In genomic region chr14:105162374-105162979, GRCh38 we compare ENCODE assay signal across 11 cellular contexts. TPM values are rescaled to one million over a fixed set of nuclear protein-coding genes. Genes with fewer than 3 reads are reported as not detected.
DNase-seq lines count a peak whose midpoint lies in the region; ATAC-seq and TF ChIP-seq lines count a peak whose summit lies in the region.
"Had no signal": no experiment of that assay in that cellular context is flagged by ENCODE, and none has a peak within 500 bp of the region (broad histone marks: within the 10 kb centered on the region; RNA-seq: fewer than 3 reads in every experiment).

No MANE protein-coding gene starts in this region.

- H3K4me1 Mint-ChIP-seq in activated CD8-positive, alpha-beta T cell treated with anti-CD3 and anti-CD28 coated beads, Interleukin-2, amount 10 ng/mL, durations not matched to agents 7 days and 5 days (ENCODE audit: low read depth) = no peaks in the 10 kb centered on the region
- H3K4me1 Mint-ChIP-seq in activated CD8-positive, alpha-beta T cell treated with anti-CD3 and anti-CD28 coated beads for 36 hours (ENCODE audit: low read depth) = no peaks in the 10 kb centered on the region
- H3K4me1 Mint-ChIP-seq in stimulated activated naive B cell treated with anti-CD40 and anti-IgM and Interleukin-4, amounts not matched to agents 10 μg/mL and 1 μg/mL and 100 μg/mL, for 72 hours = peaks cover 7 to 12% of the 10 kb centered on the region in 2 donors
- H3K4me1 Mint-ChIP-seq in T-helper 2 cell treated with Interferon-gamma antibody and Interleukin-4, amounts not matched to agents 5 μg/mL and 100 μg/mL, for 36 hours (ENCODE audit: low read depth) = no peaks in the 10 kb centered on the region
- no peaks in the 10 kb centered on the region for H3K4me1 Mint-ChIP-seq in CD4-positive, alpha-beta T cell (ENCODE audit: low read depth)
- H3K4me1 Mint-ChIP-seq: activated naive CD4-positive, alpha-beta T cell treated with anti-CD3 and anti-CD28 coated beads, Interleukin-2, amount 50 U/mL, for 24 hours had no signal

- no peaks in the 10 kb centered on the region for H3K9me3 ChIP-seq in CD4-positive, alpha-beta T cell (ENCODE audit: control insufficient read depth, low read length)
- H3K9me3 ChIP-seq: thyroid gland had no signal

- peaks cover 8% of the 10 kb centered on the region for H3K27me3 Mint-ChIP-seq in activated CD8-positive, alpha-beta T cell treated with anti-CD3 and anti-CD28 coated beads, Interleukin-2, amount 10 ng/mL, durations not matched to agents 7 days and 5 days (ENCODE audit: low read depth)
- H3K27me3 Mint-ChIP-seq in activated CD8-positive, alpha-beta T cell treated with anti-CD3 and anti-CD28 coated beads for 36 hours = peaks cover 10% of the 10 kb centered on the region
- peaks cover 10 to 35% of the 10 kb centered on the region in 2 donors for H3K27me3 Mint-ChIP-seq in stimulated activated naive B cell treated with anti-CD40 and anti-IgM and Interleukin-4, amounts not matched to agents 10 μg/mL and 1 μg/mL and 100 μg/mL, for 72 hours
- H3K27me3 Mint-ChIP-seq in T-helper 2 cell treated with Interferon-gamma antibody and Interleukin-4, amounts not matched to agents 5 μg/mL and 100 μg/mL, for 36 hours (ENCODE audit: low read depth) = peaks cover 11% of the 10 kb centered on the region
- peaks cover 13% of the 10 kb centered on the region for H3K27me3 Mint-ChIP-seq in CD4-positive, alpha-beta T cell

- no peaks in the 10 kb centered on the region for H3K36me3 Mint-ChIP-seq in activated CD8-positive, alpha-beta T cell treated with anti-CD3 and anti-CD28 coated beads, Interleukin-2, amount 10 ng/mL, durations not matched to agents 7 days and 5 days (ENCODE audit: low read depth)
- H3K36me3 Mint-ChIP-seq in activated CD8-positive, alpha-beta T cell treated with anti-CD3 and anti-CD28 coated beads for 36 hours (ENCODE audit: low read depth) = no peaks in the 10 kb centered on the region
- H3K36me3 Mint-ChIP-seq in stimulated activated naive B cell treated with anti-CD40 and anti-IgM and Interleukin-4, amounts not matched to agents 10 μg/mL and 1 μg/mL and 100 μg/mL, for 72 hours = no peaks in the 10 kb centered on the region
- H3K36me3 Mint-ChIP-seq in T-helper 2 cell treated with Interferon-gamma antibody and Interleukin-4, amounts not matched to agents 5 μg/mL and 100 μg/mL, for 36 hours (ENCODE audit: low read depth) = no peaks in the 10 kb centered on the region
- no peaks in the 10 kb centered on the region for H3K36me3 Mint-ChIP-seq in CD4-positive, alpha-beta T cell (ENCODE audit: low read depth)
- H3K36me3 Mint-ChIP-seq: activated naive CD4-positive, alpha-beta T cell treated with anti-CD3 and anti-CD28 coated beads, Interleukin-2, amount 50 U/mL, for 24 hours had no signal

- no peak overlapping the region for H3K27ac Mint-ChIP-seq in activated CD8-positive, alpha-beta T cell treated with anti-CD3 and anti-CD28 coated beads, Interleukin-2, amount 10 ng/mL, durations not matched to agents 7 days and 5 days
- no peak overlapping the region for H3K27ac Mint-ChIP-seq in activated CD8-positive, alpha-beta T cell treated with anti-CD3 and anti-CD28 coated beads for 36 hours
- H3K27ac Mint-ChIP-seq in stimulated activated naive B cell treated with anti-CD40 and anti-IgM and Interleukin-4, amounts not matched to agents 10 μg/mL and 1 μg/mL and 100 μg/mL, for 72 hours = no peak overlapping the region
- no peak overlapping the region for H3K27ac Mint-ChIP-seq in T-helper 2 cell treated with Interferon-gamma antibody and Interleukin-4, amounts not matched to agents 5 μg/mL and 100 μg/mL, for 36 hours
- H3K27ac Mint-ChIP-seq in CD4-positive, alpha-beta T cell = no peak overlapping the region
- H3K27ac Mint-ChIP-seq: activated naive CD4-positive, alpha-beta T cell treated with anti-CD3 and anti-CD28 coated beads, Interleukin-2, amount 50 U/mL, for 24 hours had no signal

- TF ChIP-seq CTCF in activated CD8-positive, alpha-beta T cell treated with anti-CD3 and anti-CD28 coated beads for 36 hours (IDR thresholded peaks at IDR 0.05) = no peak
- TF ChIP-seq CTCF in CD4-positive, alpha-beta T cell (IDR thresholded peaks at IDR 0.05) = no peak

- POLR2A ChIA-PET in activated CD8-positive, alpha-beta T cell treated with anti-CD3 and anti-CD28 coated beads, Interleukin-2, amount 10 ng/mL, durations not matched to agents 7 days and 5 days (lab: Charles Lee) = no interaction called here
- POLR2A ChIA-PET in activated CD8-positive, alpha-beta T cell treated with anti-CD3 and anti-CD28 coated beads for 36 hours (lab: Charles Lee) = no interaction called here
- POLR2A ChIA-PET in CD4-positive, alpha-beta T cell (lab: Charles Lee) = no interaction called here

- H3K9me3 Mint-ChIP-seq in activated CD8-positive, alpha-beta T cell treated with anti-CD3 and anti-CD28 coated beads, Interleukin-2, amount 10 ng/mL, durations not matched to agents 7 days and 5 days (ENCODE audit: insufficient read depth) = no peaks in the 10 kb centered on the region
- no peaks in the 10 kb centered on the region for H3K9me3 Mint-ChIP-seq in activated CD8-positive, alpha-beta T cell treated with anti-CD3 and anti-CD28 coated beads for 36 hours
- peaks cover under 1% of the 10 kb centered on the region in 2 donors for H3K9me3 Mint-ChIP-seq in stimulated activated naive B cell treated with anti-CD40 and anti-IgM and Interleukin-4, amounts not matched to agents 10 μg/mL and 1 μg/mL and 100 μg/mL, for 72 hours
- no peaks in the 10 kb centered on the region for H3K9me3 Mint-ChIP-seq in T-helper 2 cell treated with Interferon-gamma antibody and Interleukin-4, amounts not matched to agents 5 μg/mL and 100 μg/mL, for 36 hours
- no peaks in the 10 kb centered on the region for H3K9me3 Mint-ChIP-seq in CD4-positive, alpha-beta T cell
- H3K9me3 Mint-ChIP-seq: activated naive CD4-positive, alpha-beta T cell treated with anti-CD3 and anti-CD28 coated beads, Interleukin-2, amount 50 U/mL, for 24 hours had no signal

- no peak overlapping the region for H3K4me3 Mint-ChIP-seq in activated CD8-positive, alpha-beta T cell treated with anti-CD3 and anti-CD28 coated beads, Interleukin-2, amount 10 ng/mL, durations not matched to agents 7 days and 5 days
- H3K4me3 Mint-ChIP-seq in activated CD8-positive, alpha-beta T cell treated with anti-CD3 and anti-CD28 coated beads for 36 hours = no peak overlapping the region
- no peak overlapping the region for H3K4me3 Mint-ChIP-seq in stimulated activated naive B cell treated with anti-CD40 and anti-IgM and Interleukin-4, amounts not matched to agents 10 μg/mL and 1 μg/mL and 100 μg/mL, for 72 hours
- no peak overlapping the region for H3K4me3 Mint-ChIP-seq in T-helper 2 cell treated with Interferon-gamma antibody and Interleukin-4, amounts not matched to agents 5 μg/mL and 100 μg/mL, for 36 hours
- H3K4me3 Mint-ChIP-seq in CD4-positive, alpha-beta T cell = no peak overlapping the region
- H3K4me3 Mint-ChIP-seq: activated naive CD4-positive, alpha-beta T cell treated with anti-CD3 and anti-CD28 coated beads, Interleukin-2, amount 50 U/mL, for 24 hours had no signal

- CTCF ChIA-PET in activated CD8-positive, alpha-beta T cell treated with anti-CD3 and anti-CD28 coated beads, Interleukin-2, amount 10 ng/mL, durations not matched to agents 7 days and 5 days (lab: Charles Lee) = no interaction called here
- CTCF ChIA-PET in activated CD8-positive, alpha-beta T cell treated with anti-CD3 and anti-CD28 coated beads for 36 hours (lab: Charles Lee) = no interaction called here
- CTCF ChIA-PET in CD4-positive, alpha-beta T cell (lab: Charles Lee) = no interaction called here

- H3K27me3 ChIP-seq in CD4-positive, alpha-beta T cell (ENCODE audit: control insufficient read depth, insufficient read depth, low read length) = peaks cover 10% of the 10 kb centered on the region
- H3K27me3 ChIP-seq: thyroid gland had no signal

- H3K27ac ChIP-seq in CD4-positive, alpha-beta T cell (ENCODE audit: low read depth, low read length) = no peak overlapping the region
- H3K27ac ChIP-seq: thyroid gland had no signal

- intact Hi-C loops in activated CD8-positive, alpha-beta T cell treated with anti-CD3 and anti-CD28 coated beads for 36 hours (cut with micrococcal nuclease) = no loop called here
- intact Hi-C loops in CD4-positive, alpha-beta T cell (cut with DNase I, micrococcal nuclease) = no loop called here

- DNase-seq in activated CD8-positive, alpha-beta T cell treated with anti-CD3 and anti-CD28 coated beads, Interleukin-2, amount 10 ng/mL, durations not matched to agents 7 days and 5 days = peak; percentile 39
- no peak for DNase-seq in activated CD8-positive, alpha-beta T cell treated with anti-CD3 and anti-CD28 coated beads for 36 hours
- DNase-seq in NCI-H69 (lab: John Stamatoyannopoulos, UW) (peak; percentile 40), iris pigment epithelial cell (ENCODE audit: low read depth) (peak; percentile 23)
- DNase-seq in stimulated activated naive B cell treated with anti-CD40 and anti-IgM and Interleukin-4, amounts not matched to agents 10 μg/mL and 1 μg/mL and 100 μg/mL, for 72 hours = peak; percentile 20
- no peak for DNase-seq in T-helper 2 cell treated with Interferon-gamma antibody and Interleukin-4, amounts not matched to agents 5 μg/mL and 100 μg/mL, for 36 hours (ENCODE audit: low spot score)
- DNase-seq in CD4-positive, alpha-beta T cell = no peak
- DNase-seq: activated CD4-positive, alpha-beta T cell treated with anti-CD3 and anti-CD28 coated beads, Interleukin-2, amount 50 U/mL, for 1 hour; thyroid gland had no signal

- peak; percentile 35 for ATAC-seq in activated CD8-positive, alpha-beta T cell treated with anti-CD3 and anti-CD28 coated beads, Interleukin-2, amount 10 ng/mL, durations not matched to agents 7 days and 5 days
- ATAC-seq in activated CD8-positive, alpha-beta T cell treated with anti-CD3 and anti-CD28 coated beads for 36 hours = no peak
- peak in 1 of 2 donors; percentile 16 for ATAC-seq in stimulated activated naive B cell treated with anti-CD40 and anti-IgM and Interleukin-4, amounts not matched to agents 10 μg/mL and 1 μg/mL and 100 μg/mL, for 72 hours (replicated peaks)
- ATAC-seq in HG03095 (IDR thresholded peaks at IDR 0.05; ENCODE audit: unreplicated experiment) = no peak
- ATAC-seq in CD4-positive, alpha-beta T cell (ENCODE audit: poor library complexity) = no peak

RNA-seq across cellular contexts. Expression of gene JAG2, which starts 6.1 kb away (rescaled TPM):
- total RNA-seq in activated CD8-positive, alpha-beta T cell treated with anti-CD3 and anti-CD28 coated beads, Interleukin-2, amount 10 ng/mL, durations not matched to agents 7 days and 5 days = 1 to 10 TPM; 2.5 to 2.9 TPM
- 1 to 10 TPM; 3.6 to 4.1 TPM for total RNA-seq in activated CD8-positive, alpha-beta T cell treated with anti-CD3 and anti-CD28 coated beads for 36 hours
- total RNA-seq in CD4-positive, alpha-beta T cell = 1 to 10 TPM in 1 of 2 experiments, under 1 TPM in 1; 0.66 to 1.3 TPM

RNA-seq across cellular contexts. Expression of gene NUDT14, which starts 18.6 kb away (rescaled TPM):
- 10 to 100 TPM; 25.3 to 27.9 TPM for total RNA-seq in activated CD8-positive, alpha-beta T cell treated with anti-CD3 and anti-CD28 coated beads, Interleukin-2, amount 10 ng/mL, durations not matched to agents 7 days and 5 days
- total RNA-seq in activated CD8-positive, alpha-beta T cell treated with anti-CD3 and anti-CD28 coated beads for 36 hours = 1 to 10 TPM; 9.3 to 9.7 TPM
- total RNA-seq in CD4-positive, alpha-beta T cell = 1 to 10 TPM; 9.0 to 9.2 TPM

Comparison
In these comparisons a context has a peak if more than half of its experiments do, and no peak if none do; other contexts are left out.
1. DNase-seq: peak in activated CD8-positive, alpha-beta T cell treated with anti-CD3 and anti-CD28 coated beads, Interleukin-2, amount 10 ng/mL, durations not matched to agents 7 days and 5 days (single experiment), NCI-H69 (single experiment), iris pigment epithelial cell (single experiment) and stimulated activated naive B cell treated with anti-CD40 and anti-IgM and Interleukin-4, amounts not matched to agents 10 μg/mL and 1 μg/mL and 100 μg/mL, for 72 hours (single experiment); none in activated CD8-positive, alpha-beta T cell treated with anti-CD3 and anti-CD28 coated beads for 36 hours (single experiment), T-helper 2 cell treated with Interferon-gamma antibody and Interleukin-4, amounts not matched to agents 5 μg/mL and 100 μg/mL, for 36 hours (single experiment) and CD4-positive, alpha-beta T cell (0 of 10).